9 cellular contexts compared by ENCODE assay signal in the genomic region with DNA sequence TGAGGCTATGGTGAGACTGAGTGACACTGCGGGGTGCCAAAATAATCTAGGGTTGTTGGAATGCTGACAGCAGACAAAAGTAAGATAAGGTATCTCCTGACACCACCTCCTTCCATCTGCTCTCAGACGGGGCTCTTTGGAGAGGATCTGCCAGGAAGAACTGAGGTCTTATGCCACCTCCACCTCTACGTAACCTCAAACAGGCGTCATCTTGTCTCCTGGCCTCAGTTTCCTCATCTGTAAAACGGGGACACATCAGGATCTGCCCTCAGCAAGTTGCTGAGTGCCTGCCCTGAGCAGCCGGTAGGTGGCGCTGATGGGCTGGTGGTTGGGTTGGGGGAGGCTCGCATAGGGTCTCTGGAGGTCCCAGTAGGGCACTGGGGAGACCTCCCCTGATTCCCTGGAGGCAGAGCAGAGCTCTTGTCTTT. TPM values are rescaled to one million over a fixed set of nuclear protein-coding genes. Genes with fewer than 3 reads are reported as not detected.
DNase-seq lines count a peak whose midpoint lies in the region; ATAC-seq and TF ChIP-seq lines count a peak whose summit lies in the region.
"Had no signal": no experiment of that assay in that cellular context is flagged by ENCODE, and none has a peak within 500 bp of the region (broad histone marks: within the 10 kb centered on the region; RNA-seq: fewer than 3 reads in every experiment).

No MANE protein-coding gene starts in this region.

- in situ Hi-C loops in mammary epithelial cell (cut with MboI; ENCODE audit: low sequenced_read_pairs in 2 of 2): loop anchor here (5.0 to 10.0 kb wide), 2 partner anchors 343 to 350 kb away; a partner anchor contains a TSS

- no peaks in the 10 kb centered on the region for H3K9me3 ChIP-seq in mammary epithelial cell (replicated peaks; ENCODE audit: insufficient read depth, low read length)
- no peaks in the 10 kb centered on the region for H3K9me3 ChIP-seq in naive thymus-derived CD4-positive, alpha-beta T cell (ENCODE audit: control insufficient read depth in 2 of 3, low read length in 3 of 3)

- H3K4me1 ChIP-seq in mammary epithelial cell (ENCODE audit: insufficient read depth, low read length): peaks cover 22% of the 10 kb centered on the region
- peaks cover 20 to 22% of the 10 kb centered on the region in 2 donors for H3K4me1 ChIP-seq in naive thymus-derived CD4-positive, alpha-beta T cell (ENCODE audit: control insufficient read depth in 2 of 2, insufficient read depth in 2 of 2, low read length in 2 of 2)

- H3K36me3 ChIP-seq in mammary epithelial cell (ENCODE audit: insufficient read depth, low read length): no peaks in the 10 kb centered on the region
- H3K36me3 ChIP-seq in naive thymus-derived CD4-positive, alpha-beta T cell (ENCODE audit: control insufficient read depth in 2 of 3, insufficient read depth in 3 of 3, low read length in 3 of 3): no peaks in the 10 kb centered on the region

- no peaks in the 10 kb centered on the region for H3K79me2 ChIP-seq in mammary epithelial cell (ENCODE audit: insufficient read depth, low read length)

- peaks cover 0 to 1% (median 0%) of the 10 kb centered on the region in 5 donors for H3K36me3 Mint-ChIP-seq in naive thymus-derived CD4-positive, alpha-beta T cell

- POLR2A ChIA-PET in naive thymus-derived CD4-positive, alpha-beta T cell (lab: Charles Lee): no interaction called here

- no peak for ATAC-seq in naive thymus-derived CD4-positive, alpha-beta T cell
- no peak for ATAC-seq in GM19463 (IDR thresholded peaks at IDR 0.05; ENCODE audit: unreplicated experiment)

- H3K4me3 ChIP-seq in GM12875 (ENCODE audit: low read depth, low read length) (no peak overlapping the region), mammary epithelial cell (replicated peaks in 1 of 3; ENCODE audit: insufficient read depth in 1 of 3, low read depth in 2 of 3, low read length in 3 of 3) (no peak overlapping the region)
- no peak overlapping the region for H3K4me3 ChIP-seq in naive thymus-derived CD4-positive, alpha-beta T cell (ENCODE audit: low read length)
- H3K4me3 ChIP-seq: SK-N-MC had no signal

- CTCF ChIA-PET in mammary epithelial cell (lab: Charles Lee; ENCODE audit: low non-redundant PET): no interaction called here
- CTCF ChIA-PET in naive thymus-derived CD4-positive, alpha-beta T cell (lab: Charles Lee): interaction anchor here (0.6 to 5.9 kb wide), 8 partner anchors 15 to 378 kb away, joined by 3 to 32 read pairs (median 4); no protein-coding TSS in a partner anchor

- DNase-seq in T-helper 9 cell (peak; percentile 56), mammary epithelial cell (no peak), midbrain (lab: John Stamatoyannopoulos, UW) (no peak), hippocampal formation (lab: John Stamatoyannopoulos, UW) (no peak), glomerular visceral epithelial cell (ENCODE audit: extremely low spot score) (no peak)
- DNase-seq in naive thymus-derived CD4-positive, alpha-beta T cell: peak in 8 of 9 donors; percentile 15 to 69 (median 48)

- no peaks in the 10 kb centered on the region for H3K27me3 Mint-ChIP-seq in naive thymus-derived CD4-positive, alpha-beta T cell

- H3K4me2 ChIP-seq in mammary epithelial cell (ENCODE audit: insufficient read depth, low read depth, low read length): no peak overlapping the region

- no peak overlapping the region for H3K27ac Mint-ChIP-seq in naive thymus-derived CD4-positive, alpha-beta T cell

- peaks cover 19 to 37% (median 26%) of the 10 kb centered on the region in 7 donors for H3K4me1 Mint-ChIP-seq in naive thymus-derived CD4-positive, alpha-beta T cell

- no peak overlapping the region for H2AFZ ChIP-seq in mammary epithelial cell (ENCODE audit: low read depth, low read length)

- intact Hi-C loops in mammary epithelial cell (cut with micrococcal nuclease): loop anchor here (1.0 to 2.0 kb wide), 4 partner anchors 191 to 351 kb away; no protein-coding TSS in a partner anchor
- intact Hi-C loops in naive thymus-derived CD4-positive, alpha-beta T cell (cut with micrococcal nuclease): loop anchor here (1.0 to 10.0 kb wide), 5 partner anchors 73 to 378 kb away; no protein-coding TSS in a partner anchor

- no peak overlapping the region for H3K9ac ChIP-seq in mammary epithelial cell (ENCODE audit: insufficient read depth, low read length)

- no peak overlapping the region for H3K27ac ChIP-seq in mammary epithelial cell (ENCODE audit: insufficient read depth, low read depth, low read length)
- no peak overlapping the region for H3K27ac ChIP-seq in naive thymus-derived CD4-positive, alpha-beta T cell (ENCODE audit: low read depth, low read length)

- H3K27me3 ChIP-seq in mammary epithelial cell (ENCODE audit: insufficient read depth, low read length): no peaks in the 10 kb centered on the region
- H3K27me3 ChIP-seq in naive thymus-derived CD4-positive, alpha-beta T cell (ENCODE audit: control insufficient read depth in 2 of 2, insufficient read depth in 2 of 2, low read length in 2 of 2): no peaks in the 10 kb centered on the region

- H4K20me1 ChIP-seq in mammary epithelial cell (ENCODE audit: insufficient read depth, low read length): no peaks in the 10 kb centered on the region

- no peak overlapping the region for H3K4me3 Mint-ChIP-seq in naive thymus-derived CD4-positive, alpha-beta T cell

- BruUV-seq in mammary epithelial cell (replicated peaks; lab: Mats Ljungman, UMichigan): no TSS peak

- H3K9me3 Mint-ChIP-seq in naive thymus-derived CD4-positive, alpha-beta T cell: peaks cover 0 to 2% (median 0%) of the 10 kb centered on the region in 11 donors

- TF ChIP-seq CTCF in GM12875 (IDR thresholded peaks at IDR 0.05; ENCODE audit: borderline replicate concordance, insufficient read depth, low read depth, low read length): peak; percentile 96
- TF ChIP-seq CTCF in mammary epithelial cell (conservative IDR thresholded peaks at IDR 0.05 in 1 of 2, IDR thresholded peaks at IDR 0.05 in 1 of 2; ENCODE audit: extremely low read depth in 1 of 2, insufficient read depth in 1 of 2, low read depth in 1 of 2, low read length in 2 of 2): peak; percentile 51 to 68

- 38% methylated on average over 8 of the region's 8 CpGs for WGBS in mammary epithelial cell (ENCODE audit: low coverage, missing lambda C conversion rate)

- dilution Hi-C loops in mammary epithelial cell (cut with HindIII; ENCODE audit: low sequenced_read_pairs): loop anchor here (25.0 kb wide), 1 partner anchor 180 kb away; no protein-coding TSS in a partner anchor

RNA-seq across cellular contexts. Expression of a gene that starts 1.7 kb away (rescaled TPM):
- under 1 TPM; 0.67 to 0.75 TPM for total RNA-seq in mammary epithelial cell
- 0.59 TPM for polyA plus RNA-seq in mammary epithelial cell
- polyA minus RNA-seq in mammary epithelial cell: 2.2 TPM
- under 1 TPM in 2 of 5 experiments, not detected in 3; 0.20 to 0.32 TPM for total RNA-seq in naive thymus-derived CD4-positive, alpha-beta T cell
- not detected for polyA plus RNA-seq in naive thymus-derived CD4-positive, alpha-beta T cell

Comparison
In these comparisons a context has a peak if more than half of its experiments do, and no peak if none do; other contexts are left out.
1. DNase-seq: peak in T-helper 9 cell (single experiment) and naive thymus-derived CD4-positive, alpha-beta T cell (8 of 9); none in mammary epithelial cell (single experiment), midbrain (single experiment), hippocampal formation (0 of 2) and glomerular visceral epithelial cell (single experiment).